Comparison of ENCODE assay signal across 15 cellular contexts in genomic region chr17:41522301-41523224, GRCh38. TPM values are rescaled to one million over a fixed set of nuclear protein-coding genes. Genes with fewer than 3 reads are reported as not detected.
DNase-seq lines count a peak whose midpoint lies in the region; ATAC-seq, FAIRE-seq and TF ChIP-seq lines count a peak whose summit lies in the region.
"Had no signal": no experiment of that assay in that cellular context is flagged by ENCODE, and none has a peak within 500 bp of the region (broad histone marks: within the 10 kb centered on the region; RNA-seq: fewer than 3 reads in every experiment).

No MANE protein-coding gene starts in this region.

- H3K4me1 ChIP-seq in A549 (peaks cover 29% of the 10 kb centered on the region), IMR-90 (ENCODE audit: control insufficient read depth, insufficient read depth, low read length) (peaks cover 27% of the 10 kb centered on the region), mesodermal cell (ENCODE audit: control insufficient read depth, insufficient read depth, low read length, poor library complexity, severe bottlenecking) (peaks cover 51% of the 10 kb centered on the region)

- peak overlapping the region; percentile 96 for H2BK120ac ChIP-seq in IMR-90 (ENCODE audit: low read depth, low read length)

- H3K27me3 ChIP-seq in IMR-90 (ENCODE audit: control insufficient read depth, insufficient read depth, low read length) (peaks cover under 1% of the 10 kb centered on the region; the same call in 1 of the 2 replicates), bronchial epithelial cell (ENCODE audit: control insufficient read depth, insufficient read depth, low read length) (no peaks in the 10 kb centered on the region)

- H3K9me3 ChIP-seq in A549 (no peaks in the 10 kb centered on the region), IMR-90 (ENCODE audit: control insufficient read depth, insufficient read depth, low read length) (no peaks in the 10 kb centered on the region), mesodermal cell (ENCODE audit: control insufficient read depth, low read length) (no peaks in the 10 kb centered on the region)
- H3K9me3 ChIP-seq: ascending aorta had no signal

- no peaks in the 10 kb centered on the region for H4K20me1 ChIP-seq in IMR-90 (ENCODE audit: insufficient read depth, low read length)

- ATAC-seq in A549 (peak in 1 of 2 experiments; percentile 6; a peak in 1 of 6 replicates), IMR-90 (ENCODE audit: low read depth) (no peak)
- ATAC-seq: T-helper 17 cell had no signal

- peaks cover 0 to 4% of the 10 kb centered on the region in 2 experiments; a peak in 1 of 4 replicates for H3K79me1 ChIP-seq in IMR-90 (ENCODE audit: low read depth in 1 of 2, low read length in 2 of 2)

- TF ChIP-seq CTCF in A549 (IDR thresholded peaks at IDR 0.05) (no peak), IMR-90 (conservative IDR thresholded peaks at IDR 0.05; ENCODE audit: low read depth, low read length) (no peak), bronchial epithelial cell (IDR thresholded peaks at IDR 0.05; ENCODE audit: insufficient read depth, low read length, severe bottlenecking) (no peak)

- no TSS peak for BruUV-seq in IMR-90 (replicated peaks; lab: Mats Ljungman, UMichigan)

- peak overlapping the region; percentile 98 for H2AK5ac ChIP-seq in IMR-90 (ENCODE audit: low read depth, low read length)

- no peak for TF ChIP-seq EP300 in A549 (IDR thresholded peaks at IDR 0.05)

- peak overlapping the region; percentile 48; the same call in 1 of the 2 replicates for H3K56ac ChIP-seq in IMR-90 (ENCODE audit: extremely low read depth, insufficient read depth, low read length)

- peak overlapping the region; percentile 98 for H2AK9ac ChIP-seq in IMR-90 (replicated peaks; ENCODE audit: low read depth, low read length, poor library complexity)

- peak overlapping the region; percentile 73 for H4K91ac ChIP-seq in IMR-90 (ENCODE audit: insufficient read depth, low read depth, low read length)

- dilution Hi-C loops in IMR-90 (cut with HindIII; ENCODE audit: low sequenced_read_pairs, unreplicated experiment) = no loop called here

- H4K8ac ChIP-seq in IMR-90 (ENCODE audit: low read depth in 2 of 2, low read length in 2 of 2) = peak overlapping the region; percentile 46 to 86

- no peak for TF ChIP-seq RAD21 in A549 (conservative IDR thresholded peaks at IDR 0.05 in 1 of 2, IDR thresholded peaks at IDR 0.05 in 1 of 2)
- TF ChIP-seq RAD21 in IMR-90 (IDR thresholded peaks at IDR 0.05; ENCODE audit: low read length) = no peak

- peak overlapping the region; percentile 88; the same call in 1 of the 2 replicates for H4K5ac ChIP-seq in IMR-90 (ENCODE audit: low read depth, low read length)

- H2BK20ac ChIP-seq in IMR-90 (ENCODE audit: low read depth, low read length) = peak overlapping the region; percentile 98

- H3K27ac ChIP-seq in A549 (peak overlapping the region; percentile 60 to 82; a peak in 5 of 6 replicates), IMR-90 (ENCODE audit: insufficient read depth, low read length) (peak overlapping the region; percentile 61; the same call in 1 of the 2 replicates), mesodermal cell (ENCODE audit: low read depth, low read length, severe bottlenecking) (peak overlapping the region; percentile 80)
- H3K27ac ChIP-seq: ascending aorta, parathyroid adenoma had no signal

- H3K9me1 ChIP-seq in IMR-90 (ENCODE audit: insufficient read depth, low read length) = peaks cover 8% of the 10 kb centered on the region; the same call in 1 of the 2 replicates

- TF ChIP-seq POLR2A in A549 (IDR thresholded peaks at IDR 0.05; ENCODE audit: low read length) (no peak), IMR-90 (IDR thresholded peaks at IDR 0.05; ENCODE audit: low read depth, low read length) (no peak)

- H3K4ac ChIP-seq in IMR-90 (ENCODE audit: low read depth, low read length) = peak overlapping the region; percentile 93

- peak overlapping the region; percentile 100; the same call in 2 of the 3 replicates for H2BK15ac ChIP-seq in IMR-90 (ENCODE audit: low read depth, low read length)

- H3K36me3 ChIP-seq in IMR-90 (ENCODE audit: control insufficient read depth, insufficient read depth, low read length) = no peaks in the 10 kb centered on the region
- H3K36me3 ChIP-seq in bronchial epithelial cell (ENCODE audit: control insufficient read depth, insufficient read depth, low read length) = peaks cover 16% of the 10 kb centered on the region
- H3K36me3 ChIP-seq in mesodermal cell (ENCODE audit: control insufficient read depth, insufficient read depth, low read length) = peaks cover 45% of the 10 kb centered on the region
- H3K36me3 ChIP-seq: ascending aorta had no signal

- peak overlapping the region; percentile 79 for H2AFZ ChIP-seq in IMR-90 (replicated peaks; ENCODE audit: low read length, poor library complexity)
- H2AFZ ChIP-seq: parathyroid adenoma had no signal

- CTCF ChIA-PET in A549 (lab: Yijun Ruan, JAX) = interaction anchor here (0.6 to 3.6 kb wide), 6 partner anchors 18 to 818 kb away, joined by 3 to 35 read pairs (median 4); no protein-coding TSS in a partner anchor
- CTCF ChIA-PET in IMR-90 (lab: Yijun Ruan, JAX) = interaction anchor here (0.6 kb wide), 1 partner anchor 140 kb away, joined by 3 read pairs; no protein-coding TSS in a partner anchor

- WGBS in A549 (ENCODE audit: missing lambda C conversion rate) = 85% methylated on average over 12 of the region's 12 CpGs
- no CpG with 5 or more reads among the region's 12 CpGs for WGBS in IMR-90 (ENCODE audit: extremely low coverage in 2 of 2, insufficient read length in 1 of 2), 2 experiments
- WGBS in mesodermal cell (ENCODE audit: insufficient coverage in 2 of 2), 2 experiments = 90 to 92% methylated on average over 9 to 10 of the region's 12 CpGs

- H3K4me3 ChIP-seq in A549 (no peak overlapping the region), IMR-90 (ENCODE audit: insufficient read depth, low read depth, low read length) (no peak overlapping the region), bronchial epithelial cell (ENCODE audit: low read depth, low read length) (no peak overlapping the region), mesodermal cell (ENCODE audit: extremely low read depth, insufficient read depth, low read length, poor library complexity, severe bottlenecking) (no peak overlapping the region)
- H3K4me3 ChIP-seq: ascending aorta had no signal

- peak overlapping the region; percentile 63; the same call in 1 of the 2 replicates for H3K18ac ChIP-seq in IMR-90 (ENCODE audit: low read depth, low read length)

- peak overlapping the region; percentile 93 for H2BK5ac ChIP-seq in IMR-90 (ENCODE audit: low read depth, low read length, poor library complexity, severe bottlenecking)

- POLR2A ChIA-PET in A549 (lab: Yijun Ruan, JAX) (interaction anchor here (0.7 to 1.6 kb wide), 3 partner anchors 26 to 772 kb away, joined by 3 to 4 read pairs (median 4); partner anchors contain the start of gene EIF1), IMR-90 (lab: Charles Lee; ENCODE audit: unreplicated experiment) (no interaction called here)

- intact Hi-C loops in IMR-90 (cut with micrococcal nuclease) = no loop called here

- peak overlapping the region; percentile 61 for H3K4me2 ChIP-seq in A549
- H3K4me2 ChIP-seq in IMR-90 (ENCODE audit: low read depth, low read length) = no peak overlapping the region

- in situ Hi-C loops in IMR-90 (cut with MboI; ENCODE audit: low sequenced_read_pairs) = no loop called here

- no peak overlapping the region; the same call in 1 of the 2 replicates for H3K9ac ChIP-seq in IMR-90 (ENCODE audit: low read depth, low read length)
- H3K9ac ChIP-seq: parathyroid adenoma had no signal

- DNase-seq in A549 (ENCODE audit: low read depth in 1 of 2, low spot score in 1 of 2) = no peak
- no peak for DNase-seq in IMR-90
- DNase-seq in bronchial epithelial cell (ENCODE audit: low read depth) = peak; percentile 90
- no peak for DNase-seq in amniotic stem cell (lab: John Stamatoyannopoulos, UW)
- no peak for DNase-seq in germinal center (ENCODE audit: low spot score)
- no peak for DNase-seq in NCI-H510A treated with DMSO at 0.1 percent for 48 hours (lab: John Stamatoyannopoulos, UW)
- DNase-seq in NCI-H748 (lab: John Stamatoyannopoulos, UW; ENCODE audit: unreplicated experiment) = no peak
- DNase-seq: head of caudate nucleus, T-helper 17 cell had no signal

- FAIRE-seq in A549 (lab: Jason Lieb, UNC) (no peak), bronchial epithelial cell (lab: Jason Lieb, UNC) (no peak)

- peak overlapping the region; percentile 40; the same call in 1 of the 2 replicates for H3K23ac ChIP-seq in IMR-90 (ENCODE audit: low read depth, low read length)

- H3K14ac ChIP-seq in IMR-90 (replicated peaks; ENCODE audit: low read depth, low read length) = peak overlapping the region; percentile 96

RNA-seq across cellular contexts. Expression of gene KRT15, which starts 3.9 kb away (rescaled TPM):
- polyA plus RNA-seq in A549 (2011; rRNA removed) (2.1 and 2.6 TPM in 2 replicates), A549 (2017; fragmentation: RNase III; extraction: RNeasy Plus Mini Kit Qiagen cat#74134 plus additional on column Dnase treatment) (0.54 to 1.4 TPM (median 0.62 TPM) in 3 replicates), IMR-90 (2012; rRNA removed) (5.3 and 7.6 TPM in 2 replicates)
- 2.3 and 3.1 TPM in 2 replicates for polyA plus RNA-seq in A549 (2012; cell fraction: cytosol; rRNA removed)
- 3.9 and 4.0 TPM in 2 replicates for polyA plus RNA-seq in A549 (2012; cell fraction: nucleus; rRNA removed)
- 0.15 and 0.74 TPM in 2 replicates for polyA minus RNA-seq in A549 (2011; rRNA and poly(A)+ RNA removed)
- total RNA-seq in IMR-90 (2012; rRNA removed) (2.9 and 3.6 TPM in 2 replicates), bronchial epithelial cell (67.9 and 71.8 TPM in 2 replicates)
- polyA plus RNA-seq in IMR-90 (2012; cell fraction: cytosol; rRNA removed) = 3.4 and 3.7 TPM in 2 replicates
- polyA plus RNA-seq in IMR-90 (2012; cell fraction: nucleus; rRNA removed; ENCODE audit: low replicate concordance) = 17.3 and 18.6 TPM in 2 replicates
- 0.22 TPM for polyA plus RNA-seq in mesodermal cell (2013, experiment 1 of 2)
- polyA plus RNA-seq in mesodermal cell (2013, experiment 2 of 2) = 0.40 TPM
- total RNA-seq: liver, OCI-LY7, T-helper 17 cell had no signal

RNA-seq across cellular contexts. Expression of gene KRT19, which starts 5.5 kb away (rescaled TPM):
- polyA plus RNA-seq in A549 (2011; rRNA removed) = 23.8 and 26.2 TPM in 2 replicates
- 36.8 and 37.2 TPM in 2 replicates for polyA plus RNA-seq in A549 (2012; cell fraction: cytosol; rRNA removed)
- 83.7 and 109 TPM in 2 replicates for polyA plus RNA-seq in A549 (2012; cell fraction: nucleus; rRNA removed)
- polyA plus RNA-seq in A549 (2017; fragmentation: RNase III; extraction: RNeasy Plus Mini Kit Qiagen cat#74134 plus additional on column Dnase treatment) = 27.8 to 31.2 TPM (median 29.9 TPM) in 3 replicates
- polyA minus RNA-seq in A549 (2011; rRNA and poly(A)+ RNA removed) = 22.9 and 27.2 TPM in 2 replicates
- 14.7 and 18.1 TPM in 2 replicates for total RNA-seq in IMR-90 (2012; rRNA removed)
- polyA plus RNA-seq in IMR-90 (2012; rRNA removed) = 12.0 and 12.5 TPM in 2 replicates
- polyA plus RNA-seq in IMR-90 (2012; cell fraction: cytosol; rRNA removed) = 12.7 and 12.8 TPM in 2 replicates
- 5.0 and 8.4 TPM in 2 replicates for polyA plus RNA-seq in IMR-90 (2012; cell fraction: nucleus; rRNA removed; ENCODE audit: low replicate concordance)
- total RNA-seq in bronchial epithelial cell = 3,104 and 4,112 TPM in 2 replicates
- polyA plus RNA-seq in mesodermal cell (2013, experiment 1 of 2) = 638 TPM
- 743 TPM for polyA plus RNA-seq in mesodermal cell (2013, experiment 2 of 2)
- total RNA-seq: OCI-LY7, T-helper 17 cell had no signal

RNA-seq across cellular contexts. Expression of gene KRT13, which starts 17.2 kb away (rescaled TPM):
- polyA plus RNA-seq in A549 (2011; rRNA removed) (0.06 and 0.08 TPM in 2 replicates), A549 (2017; fragmentation: RNase III; extraction: RNeasy Plus Mini Kit Qiagen cat#74134 plus additional on column Dnase treatment) (not detected in 3 replicates), IMR-90 (2012; rRNA removed) (0.56 and 0.60 TPM in 2 replicates)
- polyA plus RNA-seq in A549 (2012; cell fraction: cytosol; rRNA removed) = 0.03 and 0.05 TPM in 2 replicates
- 0.17 TPM in 1 of 2 replicates, not detected in the other for polyA plus RNA-seq in A549 (2012; cell fraction: nucleus; rRNA removed)
- polyA minus RNA-seq in A549 (2011; rRNA and poly(A)+ RNA removed) = not detected in 2 replicates
- total RNA-seq in IMR-90 (2012; rRNA removed) (0.18 and 0.28 TPM in 2 replicates), bronchial epithelial cell (112 and 242 TPM in 2 replicates)
- polyA plus RNA-seq in IMR-90 (2012; cell fraction: cytosol; rRNA removed) = 0.42 and 0.44 TPM in 2 replicates
- polyA plus RNA-seq in IMR-90 (2012; cell fraction: nucleus; rRNA removed; ENCODE audit: low replicate concordance) = 0.61 and 0.87 TPM in 2 replicates
- not detected for polyA plus RNA-seq in mesodermal cell (2013, experiment 1 of 2)
- polyA plus RNA-seq in mesodermal cell (2013, experiment 2 of 2) = not detected
- total RNA-seq: OCI-LY7, T-helper 17 cell had no signal

RNA-seq across cellular contexts. Expression of gene KRT36, which starts 32.9 kb away (rescaled TPM):
- polyA plus RNA-seq in A549 (2011; rRNA removed) = not detected in 2 replicates
- not detected in 2 replicates for polyA plus RNA-seq in A549 (2012; cell fraction: cytosol; rRNA removed)
- polyA plus RNA-seq in A549 (2012; cell fraction: nucleus; rRNA removed) = not detected in 2 replicates
- polyA plus RNA-seq in A549 (2017; fragmentation: RNase III; extraction: RNeasy Plus Mini Kit Qiagen cat#74134 plus additional on column Dnase treatment) = not detected in 3 replicates
- polyA minus RNA-seq in A549 (2011; rRNA and poly(A)+ RNA removed) = not detected in 2 replicates
- total RNA-seq in IMR-90 (2012; rRNA removed) = not detected in 2 replicates
- polyA plus RNA-seq in IMR-90 (2012; rRNA removed) = not detected in 2 replicates
- polyA plus RNA-seq in IMR-90 (2012; cell fraction: cytosol; rRNA removed) = 0.03 TPM in 1 of 2 replicates, not detected in the other
- polyA plus RNA-seq in IMR-90 (2012; cell fraction: nucleus; rRNA removed; ENCODE audit: low replicate concordance) = not detected in 2 replicates
- total RNA-seq in bronchial epithelial cell = under 0.01 TPM in 1 of 2 replicates, not detected in the other
- polyA plus RNA-seq in mesodermal cell (2013, experiment 1 of 2) = not detected
- polyA plus RNA-seq in mesodermal cell (2013, experiment 2 of 2) = not detected
- total RNA-seq: ascending aorta, OCI-LY7, T-helper 17 cell, ureter had no signal
- polyA plus RNA-seq: liver had no signal

RNA-seq across cellular contexts. Expression of gene KRT35, which starts 41.6 kb away (rescaled TPM):
- polyA plus RNA-seq in A549 (2011; rRNA removed) (not detected in 2 replicates), A549 (2017; fragmentation: RNase III; extraction: RNeasy Plus Mini Kit Qiagen cat#74134 plus additional on column Dnase treatment) (not detected in 3 replicates), IMR-90 (2012; rRNA removed) (not detected in 2 replicates)
- not detected in 2 replicates for polyA plus RNA-seq in A549 (2012; cell fraction: cytosol; rRNA removed)
- not detected in 2 replicates for polyA plus RNA-seq in A549 (2012; cell fraction: nucleus; rRNA removed)
- polyA minus RNA-seq in A549 (2011; rRNA and poly(A)+ RNA removed) = not detected in 2 replicates
- total RNA-seq in IMR-90 (2012; rRNA removed) (not detected in 2 replicates), bronchial epithelial cell (not detected in 2 replicates)
- polyA plus RNA-seq in IMR-90 (2012; cell fraction: cytosol; rRNA removed) = not detected in 2 replicates
- not detected in 2 replicates for polyA plus RNA-seq in IMR-90 (2012; cell fraction: nucleus; rRNA removed; ENCODE audit: low replicate concordance)
- polyA plus RNA-seq in mesodermal cell (2013, experiment 1 of 2) = not detected
- polyA plus RNA-seq in mesodermal cell (2013, experiment 2 of 2) = not detected
- total RNA-seq: ascending aorta, liver, OCI-LY7, T-helper 17 cell, ureter had no signal
- polyA plus RNA-seq: liver had no signal

Comparison
In these comparisons a context has a peak if more than half of its experiments do, and no peak if none do; other contexts are left out.
1. RNA of gene KRT15, which starts 3.9 kb away (total RNA-seq): 67.9 to 71.8 TPM in bronchial epithelial cell; 2.9 to 3.6 TPM in IMR-90; every median in the first group is over 10 times any median in the second.
2. RNA of gene KRT19, which starts 5.5 kb away (total RNA-seq): 3,104 to 4,112 TPM in bronchial epithelial cell; 14.7 to 18.1 TPM in IMR-90; every median in the first group is over 100 times any median in the second.
3. RNA of gene KRT13, which starts 17.2 kb away (total RNA-seq): 112 to 242 TPM in bronchial epithelial cell; 0.18 to 0.28 TPM in IMR-90; every median in the first group is over 10 times any median in the second.
4. Peak in every context shown above with its lines, with median percentiles within 50 percentile points of each other: H3K27ac ChIP-seq.